ENCODE assay signal across 23 cellular contexts in the genomic region with DNA sequence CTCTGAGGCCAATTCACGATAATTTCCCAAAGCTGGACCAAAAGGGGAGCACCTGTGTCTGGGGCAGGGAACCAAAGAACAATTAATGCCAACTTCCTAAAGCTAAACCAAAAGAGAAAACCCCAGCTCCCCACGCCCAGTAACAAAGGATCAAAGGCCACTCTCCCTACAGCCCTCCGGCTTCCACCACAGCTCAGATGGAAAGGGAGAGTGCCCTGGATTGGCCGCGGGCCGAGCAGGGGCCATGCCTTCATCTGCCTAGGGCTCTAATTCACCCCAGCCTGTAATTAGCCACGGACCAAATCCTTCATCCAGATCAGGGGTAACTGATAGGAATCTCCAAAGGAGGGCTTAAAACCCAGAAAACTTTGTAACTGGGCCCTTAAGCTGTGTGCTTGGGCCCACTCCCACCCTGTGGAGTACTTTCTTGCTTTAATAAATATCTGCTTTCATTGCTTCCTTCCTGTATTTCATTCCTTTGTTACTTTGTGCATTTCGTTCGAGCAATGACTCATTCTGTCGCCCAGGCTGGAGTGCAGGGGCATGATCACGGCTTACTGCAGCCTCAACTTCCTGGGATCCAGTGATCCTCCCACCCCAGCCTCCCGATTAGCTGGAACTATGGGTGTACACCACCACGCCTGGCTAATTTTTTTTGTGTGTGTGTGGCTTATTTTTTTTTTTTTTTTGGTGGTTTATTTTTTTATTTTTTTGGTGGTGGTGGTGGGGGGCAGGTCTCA.
DNase-seq lines count a peak whose midpoint lies in the region; ATAC-seq and TF ChIP-seq lines count a peak whose summit lies in the region.
"Had no signal": no experiment of that assay in that cellular context is flagged by ENCODE, and none has a peak within 500 bp of the region (broad histone marks: within the 10 kb centered on the region; RNA-seq: fewer than 3 reads in every experiment).

No MANE protein-coding gene starts in this region.

- no peaks in the 10 kb centered on the region for H3K36me3 Mint-ChIP-seq in activated naive CD4-positive, alpha-beta T cell treated with anti-CD3 and anti-CD28 coated beads for 36 hours (ENCODE audit: low read depth)
- H3K36me3 Mint-ChIP-seq in activated naive CD4-positive, alpha-beta T cell treated with anti-CD3 and anti-CD28 coated beads, Interleukin-2, amount 10 ng/mL, durations not matched to agents 7 days and 5 days, result no peaks in the 10 kb centered on the region
- H3K36me3 Mint-ChIP-seq: CD4-positive, CD25-positive, alpha-beta regulatory T cell; natural killer cell had no signal

- no peak overlapping the region for H3K4me3 Mint-ChIP-seq in activated naive CD4-positive, alpha-beta T cell treated with anti-CD3 and anti-CD28 coated beads for 36 hours
- no peak overlapping the region for H3K4me3 Mint-ChIP-seq in activated naive CD4-positive, alpha-beta T cell treated with anti-CD3 and anti-CD28 coated beads, Interleukin-2, amount 10 ng/mL, durations not matched to agents 7 days and 5 days

- H3K4me1 Mint-ChIP-seq in activated naive CD4-positive, alpha-beta T cell treated with anti-CD3 and anti-CD28 coated beads for 36 hours (ENCODE audit: low read depth), result peaks cover 13% of the 10 kb centered on the region
- H3K4me1 Mint-ChIP-seq in activated naive CD4-positive, alpha-beta T cell treated with anti-CD3 and anti-CD28 coated beads, Interleukin-2, amount 10 ng/mL, durations not matched to agents 7 days and 5 days, result peaks cover 12% of the 10 kb centered on the region

- peak overlapping the region; percentile 63 for H3K27ac Mint-ChIP-seq in activated naive CD4-positive, alpha-beta T cell treated with anti-CD3 and anti-CD28 coated beads for 36 hours
- H3K27ac Mint-ChIP-seq in activated naive CD4-positive, alpha-beta T cell treated with anti-CD3 and anti-CD28 coated beads, Interleukin-2, amount 10 ng/mL, durations not matched to agents 7 days and 5 days, result no peak overlapping the region

- no peaks in the 10 kb centered on the region for H3K27me3 Mint-ChIP-seq in activated naive CD4-positive, alpha-beta T cell treated with anti-CD3 and anti-CD28 coated beads for 36 hours (ENCODE audit: low read depth)
- peaks cover 27% of the 10 kb centered on the region for H3K27me3 Mint-ChIP-seq in activated naive CD4-positive, alpha-beta T cell treated with anti-CD3 and anti-CD28 coated beads, Interleukin-2, amount 10 ng/mL, durations not matched to agents 7 days and 5 days

- H3K9me3 Mint-ChIP-seq in activated naive CD4-positive, alpha-beta T cell treated with anti-CD3 and anti-CD28 coated beads for 36 hours, result peaks cover 1% of the 10 kb centered on the region
- peaks cover 2% of the 10 kb centered on the region for H3K9me3 Mint-ChIP-seq in activated naive CD4-positive, alpha-beta T cell treated with anti-CD3 and anti-CD28 coated beads, Interleukin-2, amount 10 ng/mL, durations not matched to agents 7 days and 5 days
- H3K9me3 Mint-ChIP-seq: activated T-cell treated with anti-CD3 and anti-CD28 coated beads, Interleukin-2, amount 50 U/mL, for 4 hours; natural killer cell had no signal

- no peak for DNase-seq in activated naive CD4-positive, alpha-beta T cell treated with anti-CD3 and anti-CD28 coated beads for 36 hours
- DNase-seq in activated naive CD4-positive, alpha-beta T cell treated with anti-CD3 and anti-CD28 coated beads, Interleukin-2, amount 10 ng/mL, durations not matched to agents 7 days and 5 days, result no peak
- DNase-seq in left colon, result peak in 1 of 2 donors; percentile 29
- no peak for DNase-seq in HT-29 (ENCODE audit: low spot score)
- no peak for DNase-seq in stimulated activated CD4-positive, alpha-beta T cell treated with anti-CD3 and anti-CD28 coated beads, Interleukin-1b, Interleukin-23, amount 100 ng/mL, for 48 hours
- DNase-seq in inferior parietal cortex (ENCODE audit: extremely low spot score), result no peak
- DNase-seq: activated CD4-positive, alpha-beta T cell treated with anti-CD3 and anti-CD28 coated beads for 48 hours; activated gamma-delta T cell treated with Interleukin-2 at 50 U/mL for 16 hours; activated T-cell treated with anti-CD3 and anti-CD28 coated beads, Interleukin-2, amount 50 U/mL, for 4 hours; adrenal gland; body of pancreas; CD4-positive, CD25-positive, alpha-beta regulatory T cell; effector CD4-positive, alpha-beta T cell; KBM-7; kidney; natural killer cell; NCI-H1694; NCI-H510A; pancreas; sigmoid colon; testis had no signal

- intact Hi-C loops in activated naive CD4-positive, alpha-beta T cell treated with anti-CD3 and anti-CD28 coated beads for 36 hours (cut with micrococcal nuclease), result loop anchor here (2.0 kb wide), 1 partner anchor 65 kb away; the partner anchor contains the start of gene PPP4R3A
- intact Hi-C loops in left colon (cut with DNase I, micrococcal nuclease), result no loop called here

- ATAC-seq in SK-N-SH treated with all-trans-retinoic acid at 6 μM for 48 hours (0 out of 3 replicates have a peak, but pooled peaks have one; percentile 16), left colon (peak; percentile 64), GM21825 (IDR thresholded peaks at IDR 0.05; ENCODE audit: unreplicated experiment) (no peak)
- ATAC-seq: activated T-cell treated with anti-CD3 and anti-CD28 coated beads, Interleukin-2, amount 50 U/mL, for 4 hours; body of pancreas; natural killer cell; pancreas had no signal

- CTCF ChIA-PET in activated naive CD4-positive, alpha-beta T cell treated with anti-CD3 and anti-CD28 coated beads for 36 hours (lab: Charles Lee), result interaction anchor here (0.6 kb wide), 1 partner anchor 42 kb away, joined by 3 read pairs; no protein-coding TSS in a partner anchor
- CTCF ChIA-PET in activated naive CD4-positive, alpha-beta T cell treated with anti-CD3 and anti-CD28 coated beads, Interleukin-2, amount 10 ng/mL, durations not matched to agents 7 days and 5 days (lab: Charles Lee), result no interaction called here

TF ChIP-seq in SK-N-SH treated with all-trans-retinoic acid at 6 μM for 48 hours, 23 proteins besides CTCF, POLR2A, EP300 and RAD21:
- no peak for TF ChIP-seq TCF4 (CRISPR knock-in tag; IDR thresholded peaks at IDR 0.05; ENCODE audit: borderline replicate concordance)
- no peak for TF ChIP-seq SNAI2 (CRISPR knock-in tag; IDR thresholded peaks at IDR 0.05)
